In the genomic region with DNA sequence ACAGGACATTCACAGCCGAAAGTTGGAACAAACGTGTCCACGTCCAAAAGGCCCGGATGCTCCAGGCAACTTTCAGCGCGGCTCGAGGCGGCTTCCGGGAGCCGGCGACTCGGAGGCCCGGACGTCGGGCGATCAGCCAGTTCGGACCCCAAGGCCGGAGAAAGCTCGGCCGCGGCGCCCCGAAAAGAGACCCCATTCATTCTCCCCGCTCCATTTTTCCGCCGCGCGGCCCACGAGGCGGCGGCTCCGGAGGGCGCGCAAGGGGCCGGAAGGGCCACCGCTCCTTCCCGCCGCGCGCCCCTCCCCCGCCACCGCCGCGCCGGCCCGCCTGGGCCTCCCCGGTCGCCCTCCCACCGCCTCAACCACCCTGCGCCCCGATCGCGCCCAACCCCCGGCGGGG, we compare ENCODE assay signal across 8 cellular contexts.
DNase-seq lines count a peak whose midpoint lies in the region; ATAC-seq and TF ChIP-seq lines count a peak whose summit lies in the region.
"Not testable (repeated sequence)": the region's sequence is repeated elsewhere in the genome, so short reads cannot be mapped to it uniquely, and the experiment has no call there.

No MANE protein-coding gene starts in this region.

- not testable (repeated sequence) for H3K4me2 ChIP-seq in H9 (ENCODE audit: insufficient read depth, insufficient read length, low read length)

- H3K27ac ChIP-seq in H9 (ENCODE audit: insufficient read length, low read depth, low read length); urinary bladder (ENCODE audit: low read depth): not testable (repeated sequence)
- peak overlapping the region in 5 of 10 donors; percentile 22 to 90 (median 77) for H3K27ac ChIP-seq in heart right ventricle

- H2BK15ac ChIP-seq in H9 (ENCODE audit: low read depth, low read length) = not testable (repeated sequence)

- H2BK120ac ChIP-seq in H9 (ENCODE audit: low read depth, low read length, poor library complexity, severe bottlenecking) = not testable (repeated sequence)

- H3K4ac ChIP-seq in H9 (ENCODE audit: low read depth, low read length) = not testable (repeated sequence)

- not testable (repeated sequence) for H3K36me3 ChIP-seq in heart right ventricle; urinary bladder (ENCODE audit: insufficient read depth)

- H3K27me3 Mint-ChIP-seq in H9 (ENCODE audit: low read depth); activated B cell treated with CpG ODN at 0.5 μM for 24 hours; nephron progenitor cell (ENCODE audit: low read depth, poor library complexity): not testable (repeated sequence)

- not testable (repeated sequence) for H2AK5ac ChIP-seq in H9 (ENCODE audit: insufficient read length, low read length)

- not testable (repeated sequence) for H3K9me3 ChIP-seq in H9 (ENCODE audit: control insufficient read depth, low read depth, low read length); heart right ventricle

- H2BK5ac ChIP-seq in H9 (ENCODE audit: insufficient read length, low read length) = not testable (repeated sequence)

- not testable (repeated sequence) for H3K9me3 Mint-ChIP-seq in H9, activated B cell treated with CpG ODN at 0.5 μM for 24 hours, nephron progenitor cell

- H2BK12ac ChIP-seq in H9 (ENCODE audit: insufficient read length, low read depth, low read length) = not testable (repeated sequence)

- H2BK20ac ChIP-seq in H9 (ENCODE audit: low read depth, low read length, poor library complexity, severe bottlenecking) = not testable (repeated sequence)

- H3K36me3 Mint-ChIP-seq in H9 (ENCODE audit: insufficient read depth in 1 of 3, low read depth in 3 of 3); activated B cell treated with CpG ODN at 0.5 μM for 24 hours (ENCODE audit: low read depth); nephron progenitor cell (ENCODE audit: low read depth): not testable (repeated sequence)

- POLR2A ChIA-PET in activated B cell treated with CpG ODN at 0.5 μM for 24 hours (lab: Charles Lee) = not testable (repeated sequence)

- intact Hi-C loops in activated B cell treated with CpG ODN at 0.5 μM for 24 hours (cut with micrococcal nuclease); heart right ventricle (cut with DNase I): not testable (repeated sequence)

- CTCF ChIA-PET in activated B cell treated with CpG ODN at 0.5 μM for 24 hours (lab: Charles Lee) = not testable (repeated sequence)

- WGBS in H9 (ENCODE audit: extremely low coverage, insufficient read length, low lambda C conversion rate) = no CpG with 5 or more reads among the region's 55 CpGs
- 0% methylated on average over 23 of the region's 55 CpGs; no CpG with 5 or more reads in 1 of the 2 donors for WGBS in heart right ventricle, 2 donors
- WGBS in urinary bladder = 1% methylated on average over 28 of the region's 55 CpGs

- peak overlapping the region; percentile 55 to 64; a peak in 4 of 5 replicates for H3K4me3 Mint-ChIP-seq in H9
- not testable (repeated sequence) for H3K4me3 Mint-ChIP-seq in activated B cell treated with CpG ODN at 0.5 μM for 24 hours
- peak overlapping the region; percentile 20 for H3K4me3 Mint-ChIP-seq in nephron progenitor cell

- H3K27ac Mint-ChIP-seq in H9, activated B cell treated with CpG ODN at 0.5 μM for 24 hours, nephron progenitor cell: not testable (repeated sequence)

- not testable (repeated sequence) for H3K79me1 ChIP-seq in H9 (ENCODE audit: insufficient read depth, low read depth, low read length, poor library complexity, severe bottlenecking)

- H4K20me1 ChIP-seq in H9 (ENCODE audit: control insufficient read depth, insufficient read depth, insufficient read length) = not testable (repeated sequence)

- peak; percentile 40 for ATAC-seq in GM18511 (IDR thresholded peaks at IDR 0.05; ENCODE audit: unreplicated experiment)
- ATAC-seq in HG03521 (IDR thresholded peaks at IDR 0.05; ENCODE audit: unreplicated experiment) = peak; percentile 5
- peak; percentile 11 for ATAC-seq in activated B cell treated with CpG ODN at 0.5 μM for 24 hours (ENCODE audit: low read depth)
- ATAC-seq in heart right ventricle = peak; percentile 8 to 77 (median 29)

- H4K8ac ChIP-seq in H9 (replicated peaks; ENCODE audit: insufficient read length, low read depth, low read length) = not testable (repeated sequence)

- not testable (repeated sequence) for H3T11ph ChIP-seq in H9 (ENCODE audit: low read length)

- not testable (repeated sequence) for H3K27me3 ChIP-seq in H9 (ENCODE audit: insufficient read depth, low read length); heart right ventricle

- DNase-seq in H9, activated B cell treated with CpG ODN at 0.5 μM for 24 hours, heart right ventricle: not testable (repeated sequence)
- DNase-seq in astrocyte of the spinal cord (ENCODE audit: low read depth, low spot score) (peak; percentile 1), nephron progenitor cell (peak; percentile 15)

- not testable (repeated sequence) for H3K23me2 ChIP-seq in H9 (ENCODE audit: insufficient read length, low read depth, low read length, poor library complexity, severe bottlenecking)

- H3K4me1 ChIP-seq in H9 (ENCODE audit: insufficient read depth, low read length); heart right ventricle; urinary bladder (ENCODE audit: insufficient read depth): not testable (repeated sequence)

- not testable (repeated sequence) for H3K18ac ChIP-seq in H9 (ENCODE audit: insufficient read length, low read depth, low read length)

- not testable (repeated sequence) for H3K23ac ChIP-seq in H9 (ENCODE audit: insufficient read length, low read depth, low read length)

- H3K4me3 ChIP-seq in astrocyte of the spinal cord (ENCODE audit: low read depth, low read length) = peak overlapping the region; percentile 61
- H3K4me3 ChIP-seq in heart right ventricle = peak overlapping the region in 7 of 10 donors; percentile 38 to 64 (median 56)
- H3K4me3 ChIP-seq in urinary bladder (ENCODE audit: low read depth, low read length) = peak overlapping the region; percentile 35

- in situ Hi-C loops in astrocyte of the spinal cord (cut with HindIII; ENCODE audit: low sequenced_read_pairs) = not testable (repeated sequence)

- not testable (repeated sequence) for H3K56ac ChIP-seq in H9 (ENCODE audit: insufficient read length, low read depth, low read length)

- not testable (repeated sequence) for H3K4me1 Mint-ChIP-seq in H9, activated B cell treated with CpG ODN at 0.5 μM for 24 hours, nephron progenitor cell

- H3K14ac ChIP-seq in H9 (ENCODE audit: insufficient read depth, low read length) = not testable (repeated sequence)

- not testable (repeated sequence) for H2AFZ ChIP-seq in H9 (ENCODE audit: low read length)

- TF ChIP-seq CTCF in H9 (conservative IDR thresholded peaks at IDR 0.05); activated B cell treated with CpG ODN at 0.5 μM for 24 hours (IDR thresholded peaks at IDR 0.05); astrocyte of the spinal cord (IDR thresholded peaks at IDR 0.05; ENCODE audit: low read depth, low read length); heart right ventricle (IDR thresholded peaks at IDR 0.05); nephron progenitor cell (IDR thresholded peaks at IDR 0.05): not testable (repeated sequence)

- H3K79me2 ChIP-seq in H9 (ENCODE audit: insufficient read depth, low read length) = not testable (repeated sequence)

- H4K5ac ChIP-seq in H9 (ENCODE audit: insufficient read length, low read depth, low read length) = not testable (repeated sequence)

- not testable (repeated sequence) for H3K9ac ChIP-seq in H9 (ENCODE audit: extremely low read depth, insufficient read length, low read length)

- H4K91ac ChIP-seq in H9 (ENCODE audit: insufficient read length, low read depth, low read length) = not testable (repeated sequence)
